15 cellular contexts compared by ENCODE assay signal in genomic region chr10:119688033-119688508, GRCh38. TPM values are rescaled to one million over a fixed set of nuclear protein-coding genes. Genes with fewer than 3 reads are reported as not detected.
DNase-seq lines count a peak whose midpoint lies in the region; ATAC-seq, FAIRE-seq and TF ChIP-seq lines count a peak whose summit lies in the region.
"Had no signal": no experiment of that assay in that cellular context is flagged by ENCODE, and none has a peak within 500 bp of the region (broad histone marks: within the 10 kb centered on the region; RNA-seq: fewer than 3 reads in every experiment).

No MANE protein-coding gene starts in this region.

- H4K8ac ChIP-seq in IMR-90 (ENCODE audit: low read depth in 2 of 2, low read length in 2 of 2) = peak overlapping the region in 1 of 2 experiments; percentile 31; a peak in 1 of 4 replicates
- no peak overlapping the region for H4K8ac ChIP-seq in neuronal stem cell (ENCODE audit: low read depth, low read length)

- H3K27me3 ChIP-seq in IMR-90 (ENCODE audit: control insufficient read depth, insufficient read depth, low read length) = no peaks in the 10 kb centered on the region
- no peaks in the 10 kb centered on the region for H3K27me3 ChIP-seq in astrocyte (ENCODE audit: insufficient read depth, low read length)
- H3K27me3 ChIP-seq in neuronal stem cell (ENCODE audit: control insufficient read depth in 3 of 3, insufficient read depth in 3 of 3, low read depth in 1 of 3, low read length in 3 of 3) = no peaks in the 10 kb centered on the region

- H2AK9ac ChIP-seq in IMR-90 (replicated peaks; ENCODE audit: low read depth, low read length, poor library complexity) = no peak overlapping the region

- H3K9me1 ChIP-seq in IMR-90 (ENCODE audit: insufficient read depth, low read length) = no peaks in the 10 kb centered on the region

- POLR2A ChIA-PET in IMR-90 (lab: Charles Lee; ENCODE audit: unreplicated experiment) = no interaction called here
- POLR2A ChIA-PET in activated CD4-positive, alpha-beta memory T cell treated with anti-CD3 and anti-CD28 coated beads, Interleukin-2, amount 10 ng/mL, durations not matched to agents 7 days and 5 days (lab: Charles Lee) = interaction anchor here (2.6 to 2.9 kb wide), 2 partner anchors 17 to 37 kb away, joined by 14 to 23 read pairs; partner anchors contain the start of gene INPP5F

- no peaks in the 10 kb centered on the region for H3K79me1 ChIP-seq in IMR-90 (ENCODE audit: low read depth in 1 of 2, low read length in 2 of 2)
- no peaks in the 10 kb centered on the region for H3K79me1 ChIP-seq in neuronal stem cell (ENCODE audit: low read depth, low read length)

- H3K4me3 Mint-ChIP-seq in astrocyte (ENCODE audit: unreplicated experiment) = no peak overlapping the region
- no peak overlapping the region for H3K4me3 Mint-ChIP-seq in activated CD4-positive, alpha-beta memory T cell treated with anti-CD3 and anti-CD28 coated beads, Interleukin-2, amount 10 ng/mL, durations not matched to agents 7 days and 5 days
- H3K4me3 Mint-ChIP-seq: dendritic cell treated with granulocyte-macrophage colony-stimulating factor and Interleukin-4, amounts not matched to agents 40 ng/mL and 50 ng/mL, for 4 days; naive thymus-derived CD8-positive, alpha-beta T cell had no signal

- H3K9ac ChIP-seq in IMR-90 (ENCODE audit: low read depth, low read length) = no peak overlapping the region
- no peak overlapping the region for H3K9ac ChIP-seq in astrocyte (ENCODE audit: low read length)
- no peak overlapping the region for H3K9ac ChIP-seq in neuronal stem cell (ENCODE audit: low read depth, low read length, poor library complexity)

- H4K20me1 ChIP-seq in IMR-90 (ENCODE audit: insufficient read depth, low read length) (no peaks in the 10 kb centered on the region), astrocyte (ENCODE audit: insufficient read depth, low read length) (no peaks in the 10 kb centered on the region)

- peaks cover 6% of the 10 kb centered on the region for H3K27me3 Mint-ChIP-seq in astrocyte (ENCODE audit: low read depth, unreplicated experiment)
- no peaks in the 10 kb centered on the region for H3K27me3 Mint-ChIP-seq in activated CD4-positive, alpha-beta memory T cell treated with anti-CD3 and anti-CD28 coated beads, Interleukin-2, amount 10 ng/mL, durations not matched to agents 7 days and 5 days

- H2AFZ ChIP-seq in IMR-90 (replicated peaks; ENCODE audit: low read length, poor library complexity) (no peak overlapping the region), astrocyte (ENCODE audit: low read depth, low read length) (peak overlapping the region; percentile 57), neuronal stem cell (ENCODE audit: low read length) (peak overlapping the region; percentile 89)

- no peak for TF ChIP-seq RAD21 in IMR-90 (IDR thresholded peaks at IDR 0.05; ENCODE audit: low read length)

- H3K36me3 Mint-ChIP-seq in astrocyte (ENCODE audit: low read depth, unreplicated experiment) = no peaks in the 10 kb centered on the region
- H3K36me3 Mint-ChIP-seq in activated CD4-positive, alpha-beta memory T cell treated with anti-CD3 and anti-CD28 coated beads, Interleukin-2, amount 10 ng/mL, durations not matched to agents 7 days and 5 days (ENCODE audit: low read depth) = no peaks in the 10 kb centered on the region
- H3K36me3 Mint-ChIP-seq: naive thymus-derived CD8-positive, alpha-beta T cell had no signal

- H4K91ac ChIP-seq in IMR-90 (ENCODE audit: insufficient read depth, low read depth, low read length) (no peak overlapping the region), neuronal stem cell (ENCODE audit: low read depth, low read length, poor library complexity) (no peak overlapping the region)

- BruUV-seq in IMR-90 (replicated peaks; lab: Mats Ljungman, UMichigan) = no TSS peak

- H3K4me1 ChIP-seq in IMR-90 (ENCODE audit: control insufficient read depth, insufficient read depth, low read length) (no peaks in the 10 kb centered on the region), astrocyte (ENCODE audit: insufficient read depth, low read length) (peaks cover 16% of the 10 kb centered on the region), neuronal stem cell (ENCODE audit: control insufficient read depth in 2 of 2, insufficient read depth in 1 of 2, low read depth in 1 of 2, low read length in 2 of 2) (peaks cover 16% of the 10 kb centered on the region in 2 donors)

- no peak overlapping the region for H2BK5ac ChIP-seq in IMR-90 (ENCODE audit: low read depth, low read length, poor library complexity, severe bottlenecking)
- H2BK5ac ChIP-seq in neuronal stem cell (ENCODE audit: low read length) = no peak overlapping the region

- in situ Hi-C loops in GM13976 (cut with MboI; ENCODE audit: low sequenced_read_pairs, unreplicated experiment) (loop anchor here (10.0 to 25.0 kb wide), 2 partner anchors 167 to 649 kb away; no protein-coding TSS in a partner anchor), IMR-90 (cut with MboI; ENCODE audit: low sequenced_read_pairs) (no loop called here)

- peak; percentile 53 for TF ChIP-seq CTCF in GM13976 (IDR thresholded peaks at IDR 0.05; ENCODE audit: borderline replicate concordance, control extremely low read depth, extremely low read depth, insufficient read depth, missing control alignments)
- no peak for TF ChIP-seq CTCF in IMR-90 (conservative IDR thresholded peaks at IDR 0.05; ENCODE audit: low read depth, low read length)
- TF ChIP-seq CTCF in astrocyte (IDR thresholded peaks at IDR 0.05; ENCODE audit: insufficient read depth, low read depth, low read length) = no peak

- H2BK15ac ChIP-seq in IMR-90 (ENCODE audit: low read depth, low read length) (0 out of 3 replicates have a peak overlapping the region, but pooled peaks have one; percentile 61), neuronal stem cell (ENCODE audit: low read length) (no peak overlapping the region)

- H3K14ac ChIP-seq in IMR-90 (replicated peaks; ENCODE audit: low read depth, low read length) (no peak overlapping the region), neuronal stem cell (ENCODE audit: low read length) (no peak overlapping the region)

- H3K79me2 ChIP-seq in astrocyte (ENCODE audit: insufficient read depth, low read length) = no peaks in the 10 kb centered on the region

- no peak for TF ChIP-seq POLR2A in IMR-90 (IDR thresholded peaks at IDR 0.05; ENCODE audit: low read depth, low read length)

- H2BK20ac ChIP-seq in IMR-90 (ENCODE audit: low read depth, low read length) = no peak overlapping the region

- no peak overlapping the region for H3K56ac ChIP-seq in IMR-90 (ENCODE audit: extremely low read depth, insufficient read depth, low read length)

- H3K36me3 ChIP-seq in IMR-90 (ENCODE audit: control insufficient read depth, insufficient read depth, low read length) (no peaks in the 10 kb centered on the region), astrocyte (ENCODE audit: insufficient read depth, low read length) (no peaks in the 10 kb centered on the region), neuronal stem cell (replicated peaks in 1 of 2; ENCODE audit: control insufficient read depth in 2 of 2, insufficient read depth in 2 of 2, low read length in 2 of 2) (no peaks in the 10 kb centered on the region)

- dilution Hi-C loops in IMR-90 (cut with HindIII; ENCODE audit: low sequenced_read_pairs, unreplicated experiment) = no loop called here

- CTCF ChIA-PET in IMR-90 (lab: Yijun Ruan, JAX) = interaction anchor here (0.5 to 0.9 kb wide), 2 partner anchors 171 to 230 kb away, joined by 3 to 4 read pairs; no protein-coding TSS in a partner anchor
- CTCF ChIA-PET in activated CD4-positive, alpha-beta memory T cell treated with anti-CD3 and anti-CD28 coated beads, Interleukin-2, amount 10 ng/mL, durations not matched to agents 7 days and 5 days (lab: Charles Lee) = interaction anchor here (0.6 to 3.2 kb wide), 19 partner anchors 9 to 233 kb away, joined by 3 to 34 read pairs (median 6); partner anchors contain the start of genes INPP5F and MCMBP

- DNase-seq in GM13976 (ENCODE audit: low spot score) (peak; percentile 24), IMR-90 (no peak), astrocyte (ENCODE audit: low read depth) (no peak), neuronal stem cell (ENCODE audit: low spot score) (no peak), dedifferentiated amniotic fluid mesenchymal stem cell (ENCODE audit: extremely low spot score) (no peak)
- DNase-seq in activated CD4-positive, alpha-beta memory T cell treated with anti-CD3 and anti-CD28 coated beads, Interleukin-2, amount 10 ng/mL, durations not matched to agents 7 days and 5 days = no peak
- DNase-seq: glutamatergic neuron; MM.1S; naive thymus-derived CD8-positive, alpha-beta T cell; NK-92 treated with Interleukin-12 subunit alpha and Interleukin-12 subunit beta, amount 100 ng/mL, for 24 hours; stimulated activated CD4-positive, alpha-beta T cell treated with anti-CD3 and anti-CD28 coated beads, Interleukin-1b, Interleukin-23, amount 100 ng/mL, for 48 hours had no signal

- FAIRE-seq in astrocyte (lab: Jason Lieb, UNC) = no peak
- FAIRE-seq: GM19239 had no signal

- no peak overlapping the region for H4K5ac ChIP-seq in IMR-90 (ENCODE audit: low read depth, low read length)

- no peak overlapping the region for H3K18ac ChIP-seq in IMR-90 (ENCODE audit: low read depth, low read length)
- H3K18ac ChIP-seq in neuronal stem cell (ENCODE audit: low read length) = no peak overlapping the region

- no peak overlapping the region for H3K4me2 ChIP-seq in IMR-90 (ENCODE audit: low read depth, low read length)
- peak overlapping the region; percentile 87 for H3K4me2 ChIP-seq in astrocyte (ENCODE audit: low read length)
- no peak overlapping the region for H3K4me2 ChIP-seq in neuronal stem cell (ENCODE audit: insufficient read depth, low read length, poor library complexity, severe bottlenecking)

- no peak overlapping the region for H3K23ac ChIP-seq in IMR-90 (ENCODE audit: low read depth, low read length)
- no peak overlapping the region for H3K23ac ChIP-seq in neuronal stem cell (ENCODE audit: low read depth, low read length, poor library complexity)

- intact Hi-C loops in IMR-90 (cut with micrococcal nuclease) = loop anchor here (5.0 to 10.0 kb wide), 2 partner anchors 649 to 1187 kb away; no protein-coding TSS in a partner anchor

- H3K4me1 Mint-ChIP-seq in astrocyte (ENCODE audit: low read depth, unreplicated experiment) = peaks cover 20% of the 10 kb centered on the region
- peaks cover 25% of the 10 kb centered on the region for H3K4me1 Mint-ChIP-seq in activated CD4-positive, alpha-beta memory T cell treated with anti-CD3 and anti-CD28 coated beads, Interleukin-2, amount 10 ng/mL, durations not matched to agents 7 days and 5 days

- H2AK5ac ChIP-seq in IMR-90 (ENCODE audit: low read depth, low read length) (no peak overlapping the region), neuronal stem cell (ENCODE audit: low read depth, low read length) (no peak overlapping the region)

- no peaks in the 10 kb centered on the region for H3K9me3 Mint-ChIP-seq in astrocyte (ENCODE audit: unreplicated experiment)
- H3K9me3 Mint-ChIP-seq in activated CD4-positive, alpha-beta memory T cell treated with anti-CD3 and anti-CD28 coated beads, Interleukin-2, amount 10 ng/mL, durations not matched to agents 7 days and 5 days = no peaks in the 10 kb centered on the region
- H3K9me3 Mint-ChIP-seq: dendritic cell treated with granulocyte-macrophage colony-stimulating factor and Interleukin-4, amounts not matched to agents 40 ng/mL and 50 ng/mL, for 4 days; naive thymus-derived CD8-positive, alpha-beta T cell had no signal

- WGBS in IMR-90 (ENCODE audit: extremely low coverage in 2 of 2, insufficient read length in 1 of 2), 2 experiments = 89% methylated on average over 3 of the region's 4 CpGs; no CpG with 5 or more reads in 1 of the 2 experiments
- WGBS in neuronal stem cell (ENCODE audit: extremely low coverage in 2 of 2, insufficient read length in 2 of 2, insufficient replicate concordance in 1 of 2), 2 donors = no CpG with 5 or more reads among the region's 4 CpGs

- H2BK12ac ChIP-seq in neuronal stem cell (ENCODE audit: low read length) = no peak overlapping the region

- H3K4me3 ChIP-seq in IMR-90 (ENCODE audit: insufficient read depth, low read depth, low read length) (no peak overlapping the region), astrocyte (ENCODE audit: insufficient read depth, low read depth, low read length) (no peak overlapping the region), neuronal stem cell (ENCODE audit: low read length in 2 of 2) (peak overlapping the region in 1 of 2 donors; percentile 54)

- no peaks in the 10 kb centered on the region for H3K9me3 ChIP-seq in IMR-90 (ENCODE audit: control insufficient read depth, insufficient read depth, low read length)
- no peaks in the 10 kb centered on the region for H3K9me3 ChIP-seq in astrocyte (ENCODE audit: insufficient read depth, low read depth, low read length)
- H3K9me3 ChIP-seq in neuronal stem cell (replicated peaks in 1 of 2; ENCODE audit: control insufficient read depth in 2 of 2, insufficient read depth in 1 of 2, low read depth in 1 of 2, low read length in 2 of 2) = no peaks in the 10 kb centered on the region

- peak overlapping the region; percentile 84 for H3K27ac Mint-ChIP-seq in astrocyte (ENCODE audit: unreplicated experiment)
- no peak overlapping the region for H3K27ac Mint-ChIP-seq in activated CD4-positive, alpha-beta memory T cell treated with anti-CD3 and anti-CD28 coated beads, Interleukin-2, amount 10 ng/mL, durations not matched to agents 7 days and 5 days
- H3K27ac Mint-ChIP-seq: dendritic cell treated with granulocyte-macrophage colony-stimulating factor and Interleukin-4, amounts not matched to agents 40 ng/mL and 50 ng/mL, for 4 days had no signal

- H3K4ac ChIP-seq in IMR-90 (ENCODE audit: low read depth, low read length) (no peak overlapping the region), neuronal stem cell (ENCODE audit: low read length) (no peak overlapping the region)

- H2BK120ac ChIP-seq in IMR-90 (ENCODE audit: low read depth, low read length) = no peak overlapping the region
- H2BK120ac ChIP-seq in neuronal stem cell (ENCODE audit: low read depth, low read length) = no peak overlapping the region

- H3K27ac ChIP-seq in IMR-90 (ENCODE audit: insufficient read depth, low read length) = no peak overlapping the region
- H3K27ac ChIP-seq in astrocyte (ENCODE audit: low read depth, low read length) = no peak overlapping the region
- no peak overlapping the region for H3K27ac ChIP-seq in neuronal stem cell (replicated peaks; ENCODE audit: low read length)
- H3K27ac ChIP-seq: VCaP had no signal

- ATAC-seq in IMR-90 (ENCODE audit: low read depth) (no peak), GM21723 (IDR thresholded peaks at IDR 0.05; ENCODE audit: unreplicated experiment) (no peak)
- ATAC-seq: naive thymus-derived CD8-positive, alpha-beta T cell had no signal

RNA-seq across cellular contexts. Expression of gene BAG3, which starts 36.9 kb away (rescaled TPM):
- total RNA-seq in IMR-90 (2012; rRNA removed) (5.4 and 5.8 TPM in 2 replicates), astrocyte (68.4 and 71.6 TPM in 2 replicates)
- 38.4 and 42.5 TPM in 2 replicates for polyA plus RNA-seq in IMR-90 (2012; rRNA removed)
- 32.2 and 47.6 TPM in 2 replicates for polyA plus RNA-seq in IMR-90 (2012; cell fraction: cytosol; rRNA removed)
- polyA plus RNA-seq in IMR-90 (2012; cell fraction: nucleus; rRNA removed; ENCODE audit: low replicate concordance) = 21.0 and 35.9 TPM in 2 replicates
- 12.6 TPM for polyA plus RNA-seq in neuronal stem cell (2013, experiment 1 of 2)
- polyA plus RNA-seq in neuronal stem cell (2013, experiment 2 of 2) = 12.7 TPM
- 10 to 100 TPM; 26.3 to 27.2 TPM for total RNA-seq in activated CD4-positive, alpha-beta memory T cell treated with anti-CD3 and anti-CD28 coated beads, Interleukin-2, amount 10 ng/mL, durations not matched to agents 7 days and 5 days

RNA-seq across cellular contexts. Expression of gene INPP5F, which starts 37.8 kb away (rescaled TPM):
- total RNA-seq in IMR-90 (2012; rRNA removed) (29.6 and 35.3 TPM in 2 replicates), astrocyte (101 and 102 TPM in 2 replicates)
- polyA plus RNA-seq in IMR-90 (2012; rRNA removed) = 16.3 and 19.0 TPM in 2 replicates
- polyA plus RNA-seq in IMR-90 (2012; cell fraction: cytosol; rRNA removed) = 4.7 and 7.0 TPM in 2 replicates
- 3.1 and 20.5 TPM in 2 replicates for polyA plus RNA-seq in IMR-90 (2012; cell fraction: nucleus; rRNA removed; ENCODE audit: low replicate concordance)
- 92.2 TPM for polyA plus RNA-seq in neuronal stem cell (2013, experiment 1 of 2)
- 93.5 TPM for polyA plus RNA-seq in neuronal stem cell (2013, experiment 2 of 2)
- total RNA-seq in activated CD4-positive, alpha-beta memory T cell treated with anti-CD3 and anti-CD28 coated beads, Interleukin-2, amount 10 ng/mL, durations not matched to agents 7 days and 5 days = 10 to 100 TPM; 11.8 to 15.0 TPM
